Comparison of ENCODE assay signal across 1 cellular context in genomic region chr20:34514897-34515483, GRCh38.
A peak's percentile ranks its signal among the peaks of the same experiment; 100 is the strongest.
TF ChIP-seq lines count a peak whose summit lies in the region.

No MANE protein-coding gene starts in this region.

TF ChIP-seq in HepG2, 621 proteins besides CTCF, POLR2A, EP300 and RAD21 (continued from another document and continues in another):
- TF ChIP-seq, protein P1, sequence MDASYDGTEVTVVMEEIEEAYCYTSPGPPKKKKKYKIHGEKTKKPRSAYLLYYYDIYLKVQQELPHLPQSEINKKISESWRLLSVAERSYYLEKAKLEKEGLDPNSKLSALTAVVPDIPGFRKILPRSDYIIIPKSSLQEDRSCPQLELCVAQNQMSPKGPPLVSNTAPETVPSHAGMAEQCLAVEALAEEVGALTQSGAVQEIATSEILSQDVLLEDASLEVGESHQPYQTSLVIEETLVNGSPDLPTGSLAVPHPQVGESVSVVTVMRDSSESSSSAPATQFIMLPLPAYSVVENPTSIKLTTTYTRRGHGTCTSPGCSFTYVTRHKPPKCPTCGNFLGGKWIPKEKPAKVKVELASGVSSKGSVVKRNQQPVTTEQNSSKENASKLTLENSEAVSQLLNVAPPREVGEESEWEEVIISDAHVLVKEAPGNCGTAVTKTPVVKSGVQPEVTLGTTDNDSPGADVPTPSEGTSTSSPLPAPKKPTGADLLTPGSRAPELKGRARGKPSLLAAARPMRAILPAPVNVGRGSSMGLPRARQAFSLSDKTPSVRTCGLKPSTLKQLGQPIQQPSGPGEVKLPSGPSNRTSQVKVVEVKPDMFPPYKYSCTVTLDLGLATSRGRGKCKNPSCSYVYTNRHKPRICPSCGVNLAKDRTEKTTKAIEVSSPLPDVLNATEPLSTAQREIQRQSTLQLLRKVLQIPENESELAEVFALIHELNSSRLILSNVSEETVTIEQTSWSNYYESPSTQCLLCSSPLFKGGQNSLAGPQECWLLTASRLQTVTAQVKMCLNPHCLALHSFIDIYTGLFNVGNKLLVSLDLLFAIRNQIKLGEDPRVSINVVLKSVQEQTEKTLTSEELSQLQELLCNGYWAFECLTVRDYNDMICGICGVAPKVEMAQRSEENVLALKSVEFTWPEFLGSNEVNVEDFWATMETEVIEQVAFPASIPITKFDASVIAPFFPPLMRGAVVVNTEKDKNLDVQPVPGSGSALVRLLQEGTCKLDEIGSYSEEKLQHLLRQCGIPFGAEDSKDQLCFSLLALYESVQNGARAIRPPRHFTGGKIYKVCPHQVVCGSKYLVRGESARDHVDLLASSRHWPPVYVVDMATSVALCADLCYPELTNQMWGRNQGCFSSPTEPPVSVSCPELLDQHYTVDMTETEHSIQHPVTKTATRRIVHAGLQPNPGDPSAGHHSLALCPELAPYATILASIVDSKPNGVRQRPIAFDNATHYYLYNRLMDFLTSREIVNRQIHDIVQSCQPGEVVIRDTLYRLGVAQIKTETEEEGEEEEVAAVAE (CRISPR knock-in tag; IDR thresholded peaks at IDR 0.05; ENCODE audit: borderline replicate concordance) = no peak
- TF ChIP-seq BORCS8-MEF2B (CRISPR knock-in tag; IDR thresholded peaks at IDR 0.05) (no peak), ATF6 (CRISPR knock-in tag; conservative IDR thresholded peaks at IDR 0.05) (no peak), SIX1 (CRISPR knock-in tag; IDR thresholded peaks at IDR 0.05; ENCODE audit: borderline replicate concordance) (no peak), ZNF225 (CRISPR knock-in tag; IDR thresholded peaks at IDR 0.05) (no peak), ZNF513 (CRISPR knock-in tag; conservative IDR thresholded peaks at IDR 0.05) (no peak), ZNF720 (CRISPR knock-in tag; IDR thresholded peaks at IDR 0.05) (0 out of 2 replicates have a peak, but pooled peaks have one; percentile 26), ZNF263 (CRISPR knock-in tag; IDR thresholded peaks at IDR 0.05) (no peak), TCF7 (IDR thresholded peaks at IDR 0.05; ENCODE audit: low read depth) (no peak), ZNF616 (CRISPR knock-in tag; IDR thresholded peaks at IDR 0.05; ENCODE audit: low read depth) (no peak), NKX3-1 (CRISPR knock-in tag; IDR thresholded peaks at IDR 0.05) (no peak; the same call in 1 of the 2 replicates), RXRA (CRISPR knock-in tag; IDR thresholded peaks at IDR 0.05) (no peak), ZNF281 (CRISPR knock-in tag; IDR thresholded peaks at IDR 0.05; ENCODE audit: borderline replicate concordance) (peak; percentile 9; the same call in 1 of the 2 replicates), MAFG (CRISPR knock-in tag; IDR thresholded peaks at IDR 0.05) (no peak), TBP (CRISPR knock-in tag; IDR thresholded peaks at IDR 0.05) (no peak), XRCC5 (optimal IDR thresholded peaks at IDR 0.05; ENCODE audit: low read length) (no peak), ZNF788 (CRISPR knock-in tag; IDR thresholded peaks at IDR 0.05; ENCODE audit: borderline replicate concordance) (no peak), ZBTB3 (CRISPR knock-in tag; IDR thresholded peaks at IDR 0.05; ENCODE audit: borderline replicate concordance, low read depth) (no peak), JUNB (CRISPR knock-in tag; IDR thresholded peaks at IDR 0.05; ENCODE audit: borderline replicate concordance) (no peak), ZNF501 (CRISPR knock-in tag; IDR thresholded peaks at IDR 0.05) (no peak), ZNF10 (CRISPR knock-in tag; IDR thresholded peaks at IDR 0.05; ENCODE audit: borderline replicate concordance, low read depth) (no peak), HNF4G (IDR thresholded peaks at IDR 0.05; ENCODE audit: borderline replicate concordance, low read depth, low read length) (no peak), HNF4G (CRISPR knock-in tag; IDR thresholded peaks at IDR 0.05; ENCODE audit: borderline replicate concordance, low read depth) (no peak), TSC22D2 (CRISPR knock-in tag; IDR thresholded peaks at IDR 0.05; ENCODE audit: borderline replicate concordance) (no peak), NR2F1 (CRISPR knock-in tag; IDR thresholded peaks at IDR 0.05) (no peak), ZNF530 (CRISPR knock-in tag; IDR thresholded peaks at IDR 0.05; ENCODE audit: low read depth) (no peak), ZNF772 (CRISPR knock-in tag; IDR thresholded peaks at IDR 0.05) (no peak), ZBTB1 (CRISPR knock-in tag; IDR thresholded peaks at IDR 0.05; ENCODE audit: borderline replicate concordance) (no peak), CSRNP1 (CRISPR knock-in tag; IDR thresholded peaks at IDR 0.05) (no peak)
- TF ChIP-seq, protein P2, sequence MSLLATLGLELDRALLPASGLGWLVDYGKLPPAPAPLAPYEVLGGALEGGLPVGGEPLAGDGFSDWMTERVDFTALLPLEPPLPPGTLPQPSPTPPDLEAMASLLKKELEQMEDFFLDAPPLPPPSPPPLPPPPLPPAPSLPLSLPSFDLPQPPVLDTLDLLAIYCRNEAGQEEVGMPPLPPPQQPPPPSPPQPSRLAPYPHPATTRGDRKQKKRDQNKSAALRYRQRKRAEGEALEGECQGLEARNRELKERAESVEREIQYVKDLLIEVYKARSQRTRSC (CRISPR knock-in tag; IDR thresholded peaks at IDR 0.05; ENCODE audit: low read depth) = no peak
- TF ChIP-seq, protein P3, sequence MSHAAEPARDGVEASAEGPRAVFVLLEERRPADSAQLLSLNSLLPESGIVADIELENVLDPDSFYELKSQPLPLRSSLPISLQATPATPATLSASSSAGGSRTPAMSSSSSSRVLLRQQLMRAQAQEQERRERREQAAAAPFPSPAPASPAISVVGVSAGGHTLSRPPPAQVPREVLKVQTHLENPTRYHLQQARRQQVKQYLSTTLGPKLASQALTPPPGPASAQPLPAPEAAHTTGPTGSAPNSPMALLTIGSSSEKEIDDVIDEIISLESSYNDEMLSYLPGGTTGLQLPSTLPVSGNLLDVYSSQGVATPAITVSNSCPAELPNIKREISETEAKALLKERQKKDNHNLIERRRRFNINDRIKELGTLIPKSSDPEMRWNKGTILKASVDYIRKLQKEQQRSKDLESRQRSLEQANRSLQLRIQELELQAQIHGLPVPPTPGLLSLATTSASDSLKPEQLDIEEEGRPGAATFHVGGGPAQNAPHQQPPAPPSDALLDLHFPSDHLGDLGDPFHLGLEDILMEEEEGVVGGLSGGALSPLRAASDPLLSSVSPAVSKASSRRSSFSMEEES (CRISPR knock-in tag; IDR thresholded peaks at IDR 0.05) = no peak
- TF ChIP-seq, protein P4, sequence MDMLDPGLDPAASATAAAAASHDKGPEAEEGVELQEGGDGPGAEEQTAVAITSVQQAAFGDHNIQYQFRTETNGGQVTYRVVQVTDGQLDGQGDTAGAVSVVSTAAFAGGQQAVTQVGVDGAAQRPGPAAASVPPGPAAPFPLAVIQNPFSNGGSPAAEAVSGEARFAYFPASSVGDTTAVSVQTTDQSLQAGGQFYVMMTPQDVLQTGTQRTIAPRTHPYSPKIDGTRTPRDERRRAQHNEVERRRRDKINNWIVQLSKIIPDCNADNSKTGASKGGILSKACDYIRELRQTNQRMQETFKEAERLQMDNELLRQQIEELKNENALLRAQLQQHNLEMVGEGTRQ (IDR thresholded peaks at IDR 0.05; ENCODE audit: low read depth, low read length) = no peak
- TF ChIP-seq, protein P4 (CRISPR knock-in tag; IDR thresholded peaks at IDR 0.05; ENCODE audit: borderline replicate concordance) = no peak
- TF ChIP-seq, protein P5, sequence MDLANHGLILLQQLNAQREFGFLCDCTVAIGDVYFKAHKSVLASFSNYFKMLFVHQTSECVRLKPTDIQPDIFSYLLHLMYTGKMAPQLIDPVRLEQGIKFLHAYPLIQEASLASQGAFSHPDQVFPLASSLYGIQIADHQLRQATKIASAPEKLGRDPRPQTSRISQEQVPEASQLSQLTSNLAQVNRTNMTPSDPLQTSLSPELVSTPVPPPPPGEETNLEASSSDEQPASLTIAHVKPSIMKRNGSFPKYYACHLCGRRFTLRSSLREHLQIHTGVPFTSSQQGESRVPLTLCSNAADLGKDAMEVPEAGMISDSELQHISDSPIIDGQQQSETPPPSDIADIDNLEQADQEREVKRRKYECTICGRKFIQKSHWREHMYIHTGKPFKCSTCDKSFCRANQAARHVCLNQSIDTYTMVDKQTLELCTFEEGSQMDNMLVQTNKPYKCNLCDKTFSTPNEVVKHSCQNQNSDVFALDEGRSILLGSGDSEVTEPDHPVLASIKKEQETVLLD (CRISPR knock-in tag; IDR thresholded peaks at IDR 0.05; ENCODE audit: low read depth) = no peak
- TF ChIP-seq, protein P6, sequence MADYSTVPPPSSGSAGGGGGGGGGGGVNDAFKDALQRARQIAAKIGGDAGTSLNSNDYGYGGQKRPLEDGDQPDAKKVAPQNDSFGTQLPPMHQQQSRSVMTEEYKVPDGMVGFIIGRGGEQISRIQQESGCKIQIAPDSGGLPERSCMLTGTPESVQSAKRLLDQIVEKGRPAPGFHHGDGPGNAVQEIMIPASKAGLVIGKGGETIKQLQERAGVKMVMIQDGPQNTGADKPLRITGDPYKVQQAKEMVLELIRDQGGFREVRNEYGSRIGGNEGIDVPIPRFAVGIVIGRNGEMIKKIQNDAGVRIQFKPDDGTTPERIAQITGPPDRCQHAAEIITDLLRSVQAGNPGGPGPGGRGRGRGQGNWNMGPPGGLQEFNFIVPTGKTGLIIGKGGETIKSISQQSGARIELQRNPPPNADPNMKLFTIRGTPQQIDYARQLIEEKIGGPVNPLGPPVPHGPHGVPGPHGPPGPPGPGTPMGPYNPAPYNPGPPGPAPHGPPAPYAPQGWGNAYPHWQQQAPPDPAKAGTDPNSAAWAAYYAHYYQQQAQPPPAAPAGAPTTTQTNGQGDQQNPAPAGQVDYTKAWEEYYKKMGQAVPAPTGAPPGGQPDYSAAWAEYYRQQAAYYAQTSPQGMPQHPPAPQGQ (CRISPR knock-in tag; IDR thresholded peaks at IDR 0.05; ENCODE audit: borderline replicate concordance) = no peak
